In genomic region chr16:49795513-49795912, GRCh38 we compare ENCODE assay signal across 32 cellular contexts.
"Had no signal": no experiment of that assay in that cellular context is flagged by ENCODE, and none has a peak within 500 bp of the region (broad histone marks: within the 10 kb centered on the region; RNA-seq: fewer than 3 reads in every experiment).

No MANE protein-coding gene starts in this region.

- H3K27me3 Mint-ChIP-seq: activated CD4-positive, alpha-beta T cell treated with anti-CD3 and anti-CD28 coated beads for 36 hours; activated CD4-positive, alpha-beta T cell treated with anti-CD3 and anti-CD28 coated beads, Interleukin-2, amount 10 ng/mL, durations not matched to agents 7 days and 5 days had no signal

- H3K4me3 Mint-ChIP-seq: activated CD4-positive, alpha-beta T cell treated with anti-CD3 and anti-CD28 coated beads for 36 hours; activated CD4-positive, alpha-beta T cell treated with anti-CD3 and anti-CD28 coated beads, Interleukin-2, amount 10 ng/mL, durations not matched to agents 7 days and 5 days; activated naive CD4-positive, alpha-beta T cell treated with anti-CD3 and anti-CD28 coated beads for 36 hours; activated T-cell treated with anti-CD3 and anti-CD28 coated beads, Interleukin-2, amount 50 U/mL, for 4 hours; activated T-helper 1 cell treated with anti-CD3 and anti-CD28 coated beads, Interleukin-12 subunit alpha, Interleukin-12 subunit beta, Interleukin-2, Interleukin-4 antibody, amounts not matched to agents 30 ng/mL and 10 ng/mL and 1 ng/mL, durations not matched to agents 14 hours and 24 hours and 36 hours had no signal

- H3K27ac ChIP-seq: adrenal gland, body of pancreas, breast epithelium, PC-9, RWPE1 had no signal

- H3K36me3 Mint-ChIP-seq: activated naive CD4-positive, alpha-beta T cell treated with anti-CD3 and anti-CD28 coated beads, Interleukin-2, amount 50 U/mL, for 72 hours had no signal

- H3K27ac Mint-ChIP-seq: activated CD4-positive, alpha-beta T cell treated with anti-CD3 and anti-CD28 coated beads for 36 hours; activated CD4-positive, alpha-beta T cell treated with anti-CD3 and anti-CD28 coated beads, Interleukin-2, amount 10 ng/mL, durations not matched to agents 7 days and 5 days; activated naive CD4-positive, alpha-beta T cell treated with anti-CD3 and anti-CD28 coated beads for 36 hours; activated naive CD4-positive, alpha-beta T cell treated with anti-CD3 and anti-CD28 coated beads, Interleukin-2, amount 50 U/mL, for 72 hours; activated T-helper 1 cell treated with anti-CD3 and anti-CD28 coated beads, Interleukin-12 subunit alpha, Interleukin-12 subunit beta, Interleukin-2, Interleukin-4 antibody, amounts not matched to agents 30 ng/mL and 10 ng/mL and 1 ng/mL, durations not matched to agents 14 hours and 24 hours and 36 hours had no signal

- H3K4me3 ChIP-seq: adrenal gland, body of pancreas, breast epithelium, MG63, PC-9 had no signal

- H3K4me1 ChIP-seq: adrenal gland, body of pancreas, breast epithelium had no signal

- H3K4me2 ChIP-seq: PC-9 had no signal

- H3K36me3 ChIP-seq: adrenal gland, breast epithelium, MG63 had no signal

- H3K9me3 Mint-ChIP-seq: activated CD4-positive, alpha-beta T cell treated with anti-CD3 and anti-CD28 coated beads, Interleukin-2, amount 10 ng/mL, durations not matched to agents 7 days and 5 days; activated naive CD4-positive, alpha-beta T cell treated with anti-CD3 and anti-CD28 coated beads for 36 hours; activated naive CD4-positive, alpha-beta T cell treated with anti-CD3 and anti-CD28 coated beads, Interleukin-2, amount 50 U/mL, for 72 hours; activated T-cell treated with anti-CD3 and anti-CD28 coated beads, Interleukin-2, amount 50 U/mL, for 4 hours; activated T-helper 1 cell treated with anti-CD3 and anti-CD28 coated beads, Interleukin-12 subunit alpha, Interleukin-12 subunit beta, Interleukin-2, Interleukin-4 antibody, amounts not matched to agents 30 ng/mL and 10 ng/mL and 1 ng/mL, durations not matched to agents 14 hours and 24 hours and 36 hours had no signal

- DNase-seq: activated CD4-positive, alpha-beta T cell treated with anti-CD3 and anti-CD28 coated beads for 36 hours; activated CD4-positive, alpha-beta T cell treated with anti-CD3 and anti-CD28 coated beads, Interleukin-2, amount 10 ng/mL, durations not matched to agents 7 days and 5 days; activated CD4-positive, alpha-beta T cell treated with anti-CD3 and anti-CD28 coated beads, Interleukin-2, amount 50 U/mL, for 48 hours; activated CD8-positive, alpha-beta memory T cell treated with anti-CD3 and anti-CD28 coated beads, Interleukin-2, amount 50 U/mL, for 4 hours; activated gamma-delta T cell treated with Interleukin-2 at 50 U/mL for 16 hours; activated naive CD4-positive, alpha-beta T cell treated with anti-CD3 and anti-CD28 coated beads for 36 hours; activated T-cell treated with anti-CD3 and anti-CD28 coated beads for 4 hours; activated T-cell treated with anti-CD3 and anti-CD28 coated beads, Interleukin-2, amount 50 U/mL, for 4 hours; adrenal gland; body of pancreas; Kasumi-1; KG1; MG63; NCI-H1048; NCI-H1105 treated with DMSO at 0.1 percent for 48 hours; NCI-H1436 treated with DMSO at 0.1 percent for 48 hours; NCI-H1694 treated with DMSO at 0.1 percent for 48 hours; NCI-H2029 treated with DMSO at 0.1 percent for 48 hours; NCI-H2107; NCI-H2171; NCI-H446; NCI-H510A treated with DMSO at 0.1 percent for 48 hours; NCI-H526 treated with DMSO at 0.1 percent for 48 hours; NK-92 treated with Interleukin-12 subunit alpha and Interleukin-12 subunit beta, amount 100 ng/mL, for 24 hours; PC-9; SIG-M5; SW 1271; T1000 had no signal

- H3K9me3 ChIP-seq: adrenal gland, body of pancreas, breast epithelium, MG63 had no signal

- H3K4me1 Mint-ChIP-seq: activated CD4-positive, alpha-beta T cell treated with anti-CD3 and anti-CD28 coated beads for 36 hours; activated CD4-positive, alpha-beta T cell treated with anti-CD3 and anti-CD28 coated beads, Interleukin-2, amount 10 ng/mL, durations not matched to agents 7 days and 5 days had no signal

- H3K27me3 ChIP-seq: adrenal gland, body of pancreas, breast epithelium, MG63 had no signal

- H2AFZ ChIP-seq: PC-9 had no signal
